28 cellular contexts compared by ENCODE assay signal in genomic region chr10:104479906-104480579, GRCh38.
DNase-seq lines count a peak whose midpoint lies in the region; ATAC-seq, FAIRE-seq and TF ChIP-seq lines count a peak whose summit lies in the region.
"Had no signal": no experiment of that assay in that cellular context is flagged by ENCODE, and none has a peak within 500 bp of the region (broad histone marks: within the 10 kb centered on the region; RNA-seq: fewer than 3 reads in every experiment).

No MANE protein-coding gene starts in this region.

- H3K4me1 ChIP-seq in HAP-1 (no peaks in the 10 kb centered on the region), kidney (ENCODE audit: control insufficient read depth in 1 of 2, insufficient read depth in 1 of 2, low read depth in 1 of 2, low read length in 2 of 2) (peaks cover 0 to 4% of the 10 kb centered on the region in 2 donors)
- H3K4me1 ChIP-seq: adrenal gland had no signal

- H3K4me3 ChIP-seq in HAP-1 (no peak overlapping the region), kidney (ENCODE audit: low read length in 2 of 2) (no peak overlapping the region)
- H3K4me3 ChIP-seq: adrenal gland, cardiac muscle cell, GM12878 had no signal

- FAIRE-seq in kidney (lab: Jason Lieb, UNC) = no peak
- FAIRE-seq: endometrium, GM12878 had no signal

- H3K9ac ChIP-seq in kidney (ENCODE audit: low read length in 2 of 2) = no peak overlapping the region

- H3K36me3 ChIP-seq in HAP-1 (replicated peaks) (no peaks in the 10 kb centered on the region), kidney (ENCODE audit: control insufficient read depth in 1 of 2, insufficient read depth in 2 of 2, low read length in 2 of 2) (no peaks in the 10 kb centered on the region)
- H3K36me3 ChIP-seq: adrenal gland, cardiac muscle cell had no signal

- H3K9me3 ChIP-seq in HAP-1 = no peaks in the 10 kb centered on the region
- H3K9me3 ChIP-seq in kidney (ENCODE audit: control insufficient read depth in 1 of 2, low read length in 2 of 2) = no peaks in the 10 kb centered on the region
- H3K9me3 ChIP-seq: adrenal gland had no signal

- H3K27ac ChIP-seq in kidney (ENCODE audit: low read depth in 2 of 2, low read length in 2 of 2) = no peak overlapping the region
- H3K27ac ChIP-seq: adrenal gland, cardiac muscle cell, HL-60 had no signal

- peak; percentile 36 to 63 for DNase-seq in HAP-1 (ENCODE audit: low spot score in 2 of 2)
- DNase-seq in NCI-H146 (lab: John Stamatoyannopoulos, UW) = peak; percentile 79
- peak; percentile 3 for DNase-seq in amniotic epithelial cell (ENCODE audit: low read depth)
- peak; percentile 80 for DNase-seq in kidney
- DNase-seq in SW480 (ENCODE audit: low spot score) = no peak
- no peak for DNase-seq in activated CD4-positive, alpha-beta T cell treated with anti-CD3 and anti-CD28 coated beads, Interleukin-2, amount 50 U/mL, for 1 hour
- DNase-seq in T-helper 9 cell = no peak
- DNase-seq: activated CD4-positive, alpha-beta T cell treated with anti-CD3 and anti-CD28 coated beads, Interleukin-2, amount 10 ng/mL, durations not matched to agents 24 days and 14 days; activated naive CD4-positive, alpha-beta T cell treated with Interleukin-2 at 50 U/mL for 16 hours; activated T-cell treated with anti-CD3 and anti-CD28 coated beads, Interleukin-2, amount 50 U/mL, for 48 hours; C1 segment of cervical spinal cord; DND-41; H7; head of caudate nucleus; IMR-90; naive B cell; NCI-H2107; NCI-H510A treated with DMSO at 0.1 percent for 48 hours; stimulated activated CD4-positive, alpha-beta T cell treated with anti-CD3 and anti-CD28 coated beads, Interleukin-12 subunit alpha, Interleukin-12 subunit beta, amount 100 ng/mL, for 4 hours; stimulated activated CD4-positive, alpha-beta T cell treated with anti-CD3 and anti-CD28 coated beads, Interleukin-4, amount 100 ng/mL, for 24 hours; stimulated activated naive CD4-positive, alpha-beta T cell treated with Interleukin-2 at 50 U/mL for 16 hours had no signal

- in situ Hi-C loops in HAP-1 (cut with MboI; ENCODE audit: low sequenced_read_pairs) = no loop called here

- ATAC-seq in GM19351 (IDR thresholded peaks at IDR 0.05; ENCODE audit: unreplicated experiment) = no peak
- ATAC-seq: GM12878, left lobe of liver had no signal

- intact Hi-C loops in kidney (cut with DNase I) = no loop called here

- no peak for TF ChIP-seq CTCF in kidney (IDR thresholded peaks at IDR 0.05; ENCODE audit: borderline replicate concordance, extremely low read depth, insufficient read depth)

- peaks cover 13% of the 10 kb centered on the region; the same call in 1 of the 2 replicates for H3K27me3 ChIP-seq in HAP-1 (ENCODE audit: low read depth)
- H3K27me3 ChIP-seq: adrenal gland, cardiac muscle cell had no signal

Comparison
In these comparisons a context has a peak if more than half of its experiments do, and no peak if none do; other contexts are left out.
1. DNase-seq: peak in HAP-1 (2 of 2), NCI-H146 (single experiment), amniotic epithelial cell (single experiment) and kidney (single experiment); none in SW480 (single experiment), activated CD4-positive, alpha-beta T cell treated with anti-CD3 and anti-CD28 coated beads, Interleukin-2, amount 50 U/mL, for 1 hour (single experiment) and T-helper 9 cell (single experiment).